Comparison of ENCODE assay signal across 6 cellular contexts in the genomic region with DNA sequence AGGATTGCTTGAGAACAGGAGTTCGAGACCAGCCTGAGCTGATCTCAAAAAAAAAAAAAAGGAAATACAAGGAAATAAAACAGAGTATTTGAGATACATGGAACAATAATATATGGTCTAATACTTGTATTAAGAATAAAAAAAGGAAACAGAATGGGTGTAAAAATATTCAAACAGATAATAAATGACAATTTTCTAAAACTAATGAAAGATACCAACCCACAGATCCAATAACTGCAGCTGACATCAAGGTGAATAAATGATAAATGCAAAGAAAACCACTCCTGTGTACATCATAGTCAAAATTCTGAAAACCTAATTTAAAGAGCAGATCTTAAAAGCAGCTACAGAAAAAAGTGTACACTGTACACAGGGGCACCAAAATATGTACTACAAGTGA.
"Had no signal": no experiment of that assay in that cellular context is flagged by ENCODE, and none has a peak within 500 bp of the region (broad histone marks: within the 10 kb centered on the region; RNA-seq: fewer than 3 reads in every experiment).

No MANE protein-coding gene starts in this region.

- DNase-seq: GDM1, GF-D8 had no signal

- H3K4me3 ChIP-seq: GM12878 had no signal

- FAIRE-seq: GM12878, GM12891, GM18507, GM19239 had no signal

- ATAC-seq: GM12878 had no signal
